Comparison of ENCODE assay signal across 1 cellular context in the genomic region with DNA sequence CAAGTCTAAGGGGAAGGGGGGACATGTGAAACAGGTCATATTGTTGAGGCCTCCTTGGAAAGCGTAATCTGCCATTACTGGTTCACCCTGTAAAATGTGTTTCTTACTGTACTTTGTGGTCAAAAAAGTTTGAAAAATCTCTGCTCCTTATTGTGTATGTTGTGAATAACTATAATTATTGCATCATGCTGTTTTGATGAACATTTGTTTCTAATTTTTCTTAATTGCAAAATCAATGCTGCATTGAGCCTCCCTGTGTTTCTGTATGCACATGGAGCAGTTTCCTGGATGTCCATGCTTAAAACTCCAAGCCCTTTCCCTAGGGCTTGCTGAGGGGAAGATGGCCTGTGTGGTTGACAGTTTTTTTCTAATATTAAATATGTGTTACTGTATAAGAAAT.
TF ChIP-seq lines count a peak whose summit lies in the region.

No MANE protein-coding gene starts in this region.

TF ChIP-seq in IMR-90, 13 proteins besides CTCF, POLR2A, EP300 and RAD21 (continued from another document):
- TF ChIP-seq NFE2L2 (IDR thresholded peaks at IDR 0.05; ENCODE audit: low read depth, low read length) (no peak), RCOR1 (IDR thresholded peaks at IDR 0.05; ENCODE audit: insufficient replicate concordance, low read length) (no peak), MXI1 (IDR thresholded peaks at IDR 0.05; ENCODE audit: borderline replicate concordance, low read depth, low read length) (no peak)
- TF ChIP-seq, protein P1, sequence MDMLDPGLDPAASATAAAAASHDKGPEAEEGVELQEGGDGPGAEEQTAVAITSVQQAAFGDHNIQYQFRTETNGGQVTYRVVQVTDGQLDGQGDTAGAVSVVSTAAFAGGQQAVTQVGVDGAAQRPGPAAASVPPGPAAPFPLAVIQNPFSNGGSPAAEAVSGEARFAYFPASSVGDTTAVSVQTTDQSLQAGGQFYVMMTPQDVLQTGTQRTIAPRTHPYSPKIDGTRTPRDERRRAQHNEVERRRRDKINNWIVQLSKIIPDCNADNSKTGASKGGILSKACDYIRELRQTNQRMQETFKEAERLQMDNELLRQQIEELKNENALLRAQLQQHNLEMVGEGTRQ (IDR thresholded peaks at IDR 0.05; ENCODE audit: low read depth, low read length): no peak
TF ChIP-seq in IMR-90: peak in this region for 1.
